Comparison of ENCODE assay signal across 8 cellular contexts in the genomic region with DNA sequence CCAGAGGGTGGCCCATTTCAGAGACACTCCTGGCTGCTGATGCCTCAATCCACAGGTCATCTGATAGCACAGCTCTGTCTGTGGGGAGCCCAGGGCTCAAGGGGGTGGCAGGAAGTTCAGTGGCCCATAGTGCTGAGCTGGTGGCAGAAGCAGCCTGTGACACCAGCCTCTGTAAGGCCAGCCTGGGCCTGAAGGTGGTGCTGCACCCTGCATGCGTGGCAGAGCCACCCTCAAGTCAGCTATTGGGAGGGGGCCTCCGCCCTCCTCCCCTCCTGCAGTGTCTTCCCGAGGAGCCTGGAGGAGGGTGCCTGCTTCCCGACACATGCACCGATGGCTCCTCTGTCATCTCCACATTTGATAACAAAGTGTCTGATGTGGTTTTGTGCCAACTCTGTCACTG. TPM values are rescaled to one million over a fixed set of nuclear protein-coding genes. Genes with fewer than 3 reads are reported as not detected.
DNase-seq lines count a peak whose midpoint lies in the region; ATAC-seq and TF ChIP-seq lines count a peak whose summit lies in the region.

No MANE protein-coding gene starts in this region.

- peak; percentile 92 for TF ChIP-seq CTCF in GM12875 (IDR thresholded peaks at IDR 0.05; ENCODE audit: borderline replicate concordance, insufficient read depth, low read depth, low read length)

- H3K4me3 ChIP-seq in GM12875 (ENCODE audit: low read depth, low read length): peak overlapping the region; percentile 41

- in situ Hi-C loops in G401 (cut with HindIII; ENCODE audit: low sequenced_read_pairs): no loop called here

- DNase-seq in activated T-cell treated with anti-CD3 and anti-CD28 coated beads, Interleukin-2, amount 50 U/mL, for 48 hours: peak; percentile 33 to 53
- DNase-seq in left kidney (ENCODE audit: low read depth, low spot score) (peak; percentile 47), G401 (ENCODE audit: low spot score) (no peak), NCI-H128 (lab: John Stamatoyannopoulos, UW; ENCODE audit: unreplicated experiment) (no peak), NCI-H526 treated with DMSO at 0.1 percent for 48 hours (lab: John Stamatoyannopoulos, UW) (no peak)

- ATAC-seq in GM19467 (IDR thresholded peaks at IDR 0.05; ENCODE audit: unreplicated experiment) (peak; percentile 65), HG03432 (IDR thresholded peaks at IDR 0.05; ENCODE audit: unreplicated experiment) (peak; percentile 73)

RNA-seq across cellular contexts. Expression of gene PLA1A, which starts 3.0 kb away (rescaled TPM):
- not detected in 2 replicates for total RNA-seq in G401 (2014; rRNA removed; shearing (Covaris generic))

RNA-seq across cellular contexts. Expression of gene ADPRH, which starts 21.4 kb away (rescaled TPM):
- not detected in 2 replicates for total RNA-seq in G401 (2014; rRNA removed; shearing (Covaris generic))

RNA-seq across cellular contexts. Expression of gene CD80, which starts 41.3 kb away (rescaled TPM):
- not detected in 2 replicates for total RNA-seq in G401 (2014; rRNA removed; shearing (Covaris generic))

RNA-seq across cellular contexts. Expression of gene POPDC2, which starts 59.7 kb away (rescaled TPM):
- 0.06 TPM in 1 of 2 replicates, not detected in the other for total RNA-seq in G401 (2014; rRNA removed; shearing (Covaris generic))

Comparison
In these comparisons a context has a peak if more than half of its experiments do, and no peak if none do; other contexts are left out.
1. DNase-seq: peak in activated T-cell treated with anti-CD3 and anti-CD28 coated beads, Interleukin-2, amount 50 U/mL, for 48 hours (2 of 2) and left kidney (single experiment); none in G401 (single experiment), NCI-H128 (single experiment) and NCI-H526 treated with DMSO at 0.1 percent for 48 hours (single experiment).